13 cellular contexts compared by ENCODE assay signal in the genomic region with DNA sequence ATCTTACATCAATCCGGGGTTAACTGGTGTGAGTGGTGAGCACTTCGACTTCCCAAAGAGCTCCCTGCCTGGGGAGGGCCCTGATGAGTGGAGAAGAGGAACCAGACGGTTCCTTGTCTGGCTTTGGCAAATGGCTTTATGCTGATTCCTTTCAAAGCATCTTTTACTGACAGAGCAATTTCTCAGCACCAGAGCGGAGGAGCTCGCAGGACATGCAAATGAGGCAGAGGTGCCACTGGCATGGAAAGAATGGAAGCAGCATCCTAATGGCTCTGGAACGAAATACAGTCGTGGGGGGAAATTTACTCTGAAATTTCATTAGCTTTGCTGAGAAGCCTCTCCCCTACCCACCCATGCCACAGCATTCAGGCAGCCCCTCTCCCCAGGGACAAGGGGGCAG.
DNase-seq lines count a peak whose midpoint lies in the region; ATAC-seq and TF ChIP-seq lines count a peak whose summit lies in the region.
"Had no signal": no experiment of that assay in that cellular context is flagged by ENCODE, and none has a peak within 500 bp of the region (broad histone marks: within the 10 kb centered on the region; RNA-seq: fewer than 3 reads in every experiment).

No MANE protein-coding gene starts in this region.

- no peaks in the 10 kb centered on the region for H3K9me3 Mint-ChIP-seq in activated CD4-positive, alpha-beta T cell treated with anti-CD3 and anti-CD28 coated beads, Interleukin-2, amount 10 ng/mL, durations not matched to agents 24 days and 14 days
- H3K9me3 Mint-ChIP-seq in brain (no peaks in the 10 kb centered on the region), neural crest cell (no peaks in the 10 kb centered on the region)
- H3K9me3 Mint-ChIP-seq in activated T-helper 17 cell treated with anti-CD3 and anti-CD28 coated beads, Interleukin-2, amount 50 U/mL, for 72 hours: no peaks in the 10 kb centered on the region
- H3K9me3 Mint-ChIP-seq: CD4-positive, alpha-beta T cell had no signal

- no peaks in the 10 kb centered on the region for H3K36me3 Mint-ChIP-seq in activated CD4-positive, alpha-beta T cell treated with anti-CD3 and anti-CD28 coated beads, Interleukin-2, amount 10 ng/mL, durations not matched to agents 24 days and 14 days (ENCODE audit: low read depth)
- no peaks in the 10 kb centered on the region for H3K36me3 Mint-ChIP-seq in brain
- H3K36me3 Mint-ChIP-seq in neural crest cell (ENCODE audit: low read depth): no peaks in the 10 kb centered on the region
- no peaks in the 10 kb centered on the region for H3K36me3 Mint-ChIP-seq in activated T-helper 17 cell treated with anti-CD3 and anti-CD28 coated beads, Interleukin-2, amount 50 U/mL, for 72 hours (ENCODE audit: low read depth)

- H3K4me1 Mint-ChIP-seq in activated CD4-positive, alpha-beta T cell treated with anti-CD3 and anti-CD28 coated beads, Interleukin-2, amount 10 ng/mL, durations not matched to agents 24 days and 14 days: no peaks in the 10 kb centered on the region
- H3K4me1 Mint-ChIP-seq in brain (peaks cover 31% of the 10 kb centered on the region), neural crest cell (peaks cover 9% of the 10 kb centered on the region)
- H3K4me1 Mint-ChIP-seq in activated T-helper 17 cell treated with anti-CD3 and anti-CD28 coated beads, Interleukin-2, amount 50 U/mL, for 72 hours: no peaks in the 10 kb centered on the region

- H3K4me3 Mint-ChIP-seq in activated CD4-positive, alpha-beta T cell treated with anti-CD3 and anti-CD28 coated beads, Interleukin-2, amount 10 ng/mL, durations not matched to agents 24 days and 14 days: no peak overlapping the region
- no peak overlapping the region for H3K4me3 Mint-ChIP-seq in brain
- H3K4me3 Mint-ChIP-seq in neural crest cell: no peak overlapping the region
- H3K4me3 Mint-ChIP-seq in activated T-helper 17 cell treated with anti-CD3 and anti-CD28 coated beads, Interleukin-2, amount 50 U/mL, for 72 hours: no peak overlapping the region
- H3K4me3 Mint-ChIP-seq: CD4-positive, alpha-beta T cell had no signal

- DNase-seq in activated CD4-positive, alpha-beta T cell treated with anti-CD3 and anti-CD28 coated beads, Interleukin-2, amount 10 ng/mL, durations not matched to agents 24 days and 14 days: peak; percentile 35
- DNase-seq in activated CD4-positive, alpha-beta T cell treated with anti-CD3 and anti-CD28 coated beads, Interleukin-2, amount 50 U/mL, for 4 hours: no peak
- DNase-seq in neural crest cell (ENCODE audit: low read depth, low spot score): no peak
- DNase-seq in G401 (ENCODE audit: low spot score): no peak
- no peak for DNase-seq in GM03348 (ENCODE audit: low spot score)
- DNase-seq: AML-193; Caco-2; CD4-positive, alpha-beta T cell; GDM1 had no signal

- intact Hi-C loops in activated CD4-positive, alpha-beta T cell treated with anti-CD3 and anti-CD28 coated beads, Interleukin-2, amount 10 ng/mL, durations not matched to agents 24 days and 14 days (cut with micrococcal nuclease): no loop called here

- in situ Hi-C loops in G401 (cut with HindIII; ENCODE audit: low sequenced_read_pairs): no loop called here

- no peak overlapping the region for H3K27ac Mint-ChIP-seq in activated CD4-positive, alpha-beta T cell treated with anti-CD3 and anti-CD28 coated beads, Interleukin-2, amount 10 ng/mL, durations not matched to agents 24 days and 14 days
- peak overlapping the region in 4 of 5 experiments; percentile 10 to 84 (median 72) for H3K27ac Mint-ChIP-seq in brain
- H3K27ac Mint-ChIP-seq in neural crest cell (ENCODE audit: unreplicated experiment): peak overlapping the region; percentile 59
- no peak overlapping the region for H3K27ac Mint-ChIP-seq in activated T-helper 17 cell treated with anti-CD3 and anti-CD28 coated beads, Interleukin-2, amount 50 U/mL, for 72 hours
- H3K27ac Mint-ChIP-seq: CD4-positive, alpha-beta T cell had no signal

- TF ChIP-seq CTCF in brain (conservative IDR thresholded peaks at IDR 0.05) (no peak), neural crest cell (conservative IDR thresholded peaks at IDR 0.05) (no peak)

- H3K27me3 Mint-ChIP-seq in activated CD4-positive, alpha-beta T cell treated with anti-CD3 and anti-CD28 coated beads, Interleukin-2, amount 10 ng/mL, durations not matched to agents 24 days and 14 days: peaks cover 5% of the 10 kb centered on the region
- H3K27me3 Mint-ChIP-seq in brain: peaks cover 10% of the 10 kb centered on the region
- peaks cover 7% of the 10 kb centered on the region for H3K27me3 Mint-ChIP-seq in neural crest cell (ENCODE audit: low read depth)
- H3K27me3 Mint-ChIP-seq in activated T-helper 17 cell treated with anti-CD3 and anti-CD28 coated beads, Interleukin-2, amount 50 U/mL, for 72 hours: peaks cover 32% of the 10 kb centered on the region

- no peak for ATAC-seq in activated T-helper 17 cell treated with anti-CD3 and anti-CD28 coated beads, Interleukin-2, amount 50 U/mL, for 72 hours (replicated peaks)
- ATAC-seq: A549, HepG2 had no signal

Comparison
In these comparisons a context has a peak if more than half of its experiments do, and no peak if none do; other contexts are left out.
1. H3K27ac Mint-ChIP-seq: peak in brain (4 of 5) and neural crest cell (single experiment); none in activated CD4-positive, alpha-beta T cell treated with anti-CD3 and anti-CD28 coated beads, Interleukin-2, amount 10 ng/mL, durations not matched to agents 24 days and 14 days (single experiment) and activated T-helper 17 cell treated with anti-CD3 and anti-CD28 coated beads, Interleukin-2, amount 50 U/mL, for 72 hours (single experiment).